In the genomic region with DNA sequence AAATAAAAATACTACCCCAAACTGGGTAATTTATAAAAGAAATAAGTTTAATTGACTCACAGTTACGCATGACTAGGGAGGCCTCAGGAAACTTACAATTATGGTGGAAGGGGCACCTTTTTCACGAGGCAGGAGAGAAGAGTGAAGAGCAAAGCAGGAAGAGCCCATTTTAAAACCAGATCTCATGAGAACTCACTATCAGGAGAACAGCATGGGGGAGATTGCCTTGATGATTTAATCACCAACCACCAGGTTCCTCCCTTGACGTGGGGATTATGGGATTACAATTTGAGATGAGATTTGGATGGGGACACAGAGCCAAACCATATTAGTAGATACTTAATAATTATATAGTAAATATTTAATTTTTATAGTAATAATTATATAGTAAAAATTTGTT, we compare ENCODE assay signal across 20 cellular contexts. TPM values are rescaled to one million over a fixed set of nuclear protein-coding genes. Genes with fewer than 3 reads are reported as not detected.
DNase-seq lines count a peak whose midpoint lies in the region; ATAC-seq, FAIRE-seq and TF ChIP-seq lines count a peak whose summit lies in the region.
"Had no signal": no experiment of that assay in that cellular context is flagged by ENCODE, and none has a peak within 500 bp of the region (broad histone marks: within the 10 kb centered on the region; RNA-seq: fewer than 3 reads in every experiment).

No MANE protein-coding gene starts in this region.

- H3K27ac ChIP-seq in A673 (ENCODE audit: low read depth, low read length, poor library complexity, severe bottlenecking) (no peak overlapping the region), astrocyte (ENCODE audit: low read depth, low read length) (peak overlapping the region; percentile 26), neutrophil (peak overlapping the region; percentile 42), body of pancreas (peak overlapping the region in 1 of 4 donors; percentile 14), substantia nigra (ENCODE audit: low read depth, low read length, poor library complexity, severe bottlenecking) (no peak overlapping the region)
- H3K27ac ChIP-seq: BLaER1, KMS-11, Peyer's patch, SJSA1 had no signal

- no TSS peak for BruUV-seq in A673 (replicated peaks; lab: Mats Ljungman, UMichigan)

- in situ Hi-C loops in GM13977 (cut with MboI; ENCODE audit: low pct_unique_long_range_greater_than_20kb, low sequenced_read_pairs, unreplicated experiment): no loop called here

- H2AFZ ChIP-seq in astrocyte (ENCODE audit: low read depth, low read length): no peak overlapping the region

- H3K9ac ChIP-seq in astrocyte (ENCODE audit: low read length): no peak overlapping the region
- H3K9ac ChIP-seq: BLaER1, KMS-11 had no signal

- intact Hi-C loops in A673 (cut with micrococcal nuclease; ENCODE audit: unreplicated experiment): no loop called here
- intact Hi-C loops in body of pancreas (cut with DNase I): no loop called here

- H3K4me3 Mint-ChIP-seq in astrocyte (ENCODE audit: unreplicated experiment): no peak overlapping the region
- H3K4me3 Mint-ChIP-seq: CD8-positive, alpha-beta T cell had no signal

- H3K79me2 ChIP-seq in astrocyte (ENCODE audit: insufficient read depth, low read length): peaks cover 10% of the 10 kb centered on the region

- H3K27me3 Mint-ChIP-seq in astrocyte (ENCODE audit: low read depth, unreplicated experiment): no peaks in the 10 kb centered on the region

- CTCF ChIA-PET in A673 (lab: Charles Lee): no interaction called here

- peaks cover 8% of the 10 kb centered on the region for H3K9me3 Mint-ChIP-seq in astrocyte (ENCODE audit: unreplicated experiment)

- peaks cover 11% of the 10 kb centered on the region for H3K9me3 ChIP-seq in A673 (ENCODE audit: low read depth, low read length, poor library complexity, severe bottlenecking)
- peaks cover 6% of the 10 kb centered on the region for H3K9me3 ChIP-seq in astrocyte (ENCODE audit: insufficient read depth, low read depth, low read length)
- no peaks in the 10 kb centered on the region for H3K9me3 ChIP-seq in neutrophil
- H3K9me3 ChIP-seq in body of pancreas: no peaks in the 10 kb centered on the region

- H4K20me1 ChIP-seq in astrocyte (ENCODE audit: insufficient read depth, low read length): peaks cover 7% of the 10 kb centered on the region

- ATAC-seq in left lobe of liver (peak; percentile 12), body of pancreas (no peak)
- ATAC-seq: CD8-positive, alpha-beta T cell; GM12878 had no signal

- H3K36me3 Mint-ChIP-seq in astrocyte (ENCODE audit: low read depth, unreplicated experiment): peaks cover 19% of the 10 kb centered on the region

- DNase-seq in A673 (ENCODE audit: low spot score) (peak; percentile 28), astrocyte (ENCODE audit: low read depth) (no peak), left lobe of liver (ENCODE audit: low spot score) (no peak), body of pancreas (no peak), NCI-H524 (lab: John Stamatoyannopoulos, UW) (no peak), substantia nigra (lab: John Stamatoyannopoulos, UW) (no peak), GM13977 (ENCODE audit: low spot score) (no peak)
- DNase-seq: Calu3; CD8-positive, alpha-beta T cell; NCI-H1417; NCI-H187 treated with DMSO at 0.1 percent for 48 hours; NCI-H345; NCI-H526 had no signal

- H3K4me1 ChIP-seq in A673 (ENCODE audit: insufficient read depth, low read length, poor library complexity, severe bottlenecking): no peaks in the 10 kb centered on the region
- no peaks in the 10 kb centered on the region for H3K4me1 ChIP-seq in astrocyte (ENCODE audit: insufficient read depth, low read length)
- H3K4me1 ChIP-seq in neutrophil (ENCODE audit: control insufficient read depth in 1 of 2, insufficient read depth in 1 of 2, low read depth in 1 of 2, low read length in 1 of 2): peaks cover 0 to 10% of the 10 kb centered on the region in 2 experiments
- peaks cover 12% of the 10 kb centered on the region for H3K4me1 ChIP-seq in body of pancreas
- H3K4me1 ChIP-seq: BLaER1, Peyer's patch, SJSA1 had no signal

- H3K27me3 ChIP-seq in A673 (replicated peaks; ENCODE audit: insufficient read depth, low read depth, low read length, poor library complexity) (no peaks in the 10 kb centered on the region), astrocyte (ENCODE audit: insufficient read depth, low read length) (no peaks in the 10 kb centered on the region), neutrophil (no peaks in the 10 kb centered on the region), body of pancreas (no peaks in the 10 kb centered on the region)
- H3K27me3 ChIP-seq: BLaER1, Peyer's patch, SJSA1 had no signal

- TF ChIP-seq CTCF in A673 (conservative IDR thresholded peaks at IDR 0.05; ENCODE audit: low read depth, low read length) (no peak), astrocyte (IDR thresholded peaks at IDR 0.05; ENCODE audit: insufficient read depth, low read depth, low read length) (no peak), neutrophil (IDR thresholded peaks at IDR 0.05) (no peak), body of pancreas (IDR thresholded peaks at IDR 0.05) (no peak), GM13977 (IDR thresholded peaks at IDR 0.05; ENCODE audit: extremely low read depth, insufficient read depth, missing control alignments) (no peak)

- H3K4me2 ChIP-seq in astrocyte (ENCODE audit: low read length): no peak overlapping the region
- H3K4me2 ChIP-seq: BLaER1, KMS-11 had no signal

- no peak for TF ChIP-seq POLR2A in body of pancreas (IDR thresholded peaks at IDR 0.05)

- POLR2A ChIA-PET in A673 (lab: Charles Lee; ENCODE audit: low non-redundant PET): no interaction called here

- no peak overlapping the region for H3K27ac Mint-ChIP-seq in astrocyte (ENCODE audit: unreplicated experiment)
- H3K27ac Mint-ChIP-seq: CD8-positive, alpha-beta T cell had no signal

- H3K4me1 Mint-ChIP-seq in astrocyte (ENCODE audit: low read depth, unreplicated experiment): no peaks in the 10 kb centered on the region

- H3K4me3 ChIP-seq in A673 (ENCODE audit: low read depth, low read length, poor library complexity, severe bottlenecking) (no peak overlapping the region), astrocyte (ENCODE audit: insufficient read depth, low read depth, low read length) (no peak overlapping the region), neutrophil (ENCODE audit: low read depth in 1 of 2, low read length in 1 of 2) (no peak overlapping the region), body of pancreas (no peak overlapping the region)
- H3K4me3 ChIP-seq: BLaER1, GM12878, Peyer's patch, SJSA1 had no signal

- no peak for FAIRE-seq in astrocyte (lab: Jason Lieb, UNC)
- FAIRE-seq: A204.1, GM12878 had no signal

- H3K36me3 ChIP-seq in A673 (ENCODE audit: insufficient read depth, low read length, poor library complexity, severe bottlenecking) (peaks cover 10% of the 10 kb centered on the region), astrocyte (ENCODE audit: insufficient read depth, low read length) (peaks cover 2% of the 10 kb centered on the region), neutrophil (no peaks in the 10 kb centered on the region), body of pancreas (replicated peaks in 1 of 2; ENCODE audit: insufficient read depth in 1 of 2, low read depth in 2 of 2) (no peaks in the 10 kb centered on the region)

- whole genome bisulfite sequencing in body of pancreas, 2 donors: 83 to 96% methylated on average over 3 of the region's 3 CpGs

RNA-seq across cellular contexts. Expression of a gene that starts 10.1 kb away (rescaled TPM):
- total RNA-seq in A673 (2021) (40.2 and 49.3 TPM in 2 replicates), astrocyte (29.4 and 31.0 TPM in 2 replicates), left lobe of liver (32.4 TPM), body of pancreas (10 to 100 TPM in 1 of 2 donors, 1 to 10 TPM in 1; 4.0 to 23.6 TPM)

RNA-seq across cellular contexts. Expression of a gene that starts 51.5 kb away (rescaled TPM):
- total RNA-seq in A673 (2021) (354 and 378 TPM in 2 replicates), astrocyte (300 and 340 TPM in 2 replicates), left lobe of liver (137 TPM), body of pancreas (100 to 1,000 TPM; 149 to 323 TPM)

Comparison
In these comparisons a context has a peak if more than half of its experiments do, and no peak if none do; other contexts are left out.
1. H3K27ac ChIP-seq: peak in astrocyte (single experiment) and neutrophil (single experiment); none in A673 (single experiment) and substantia nigra (single experiment).